8 cellular contexts compared by ENCODE assay signal in genomic region chr11:13465909-13466371, GRCh38.
DNase-seq lines count a peak whose midpoint lies in the region; ATAC-seq and TF ChIP-seq lines count a peak whose summit lies in the region.

No MANE protein-coding gene starts in this region.

- H3K4me1 ChIP-seq in neutrophil (ENCODE audit: control insufficient read depth in 1 of 2, insufficient read depth in 1 of 2, low read depth in 1 of 2, low read length in 1 of 2) = peaks cover 34% of the 10 kb centered on the region in 2 experiments

- ATAC-seq in GM19397 (IDR thresholded peaks at IDR 0.05; ENCODE audit: unreplicated experiment) (no peak), GM21515 (IDR thresholded peaks at IDR 0.05; ENCODE audit: unreplicated experiment) (no peak)
- ATAC-seq in stimulated activated naive CD8-positive, alpha-beta T cell treated with anti-CD3 and anti-CD28 coated beads, Interleukin-15, Interleukin-2, amounts not matched to agents 100 U/mL and 50 U/mL, for 24 hours = no peak

- no peaks in the 10 kb centered on the region for H3K9me3 ChIP-seq in neutrophil

- no peak overlapping the region for H3K27ac ChIP-seq in coronary artery
- no peak overlapping the region for H3K27ac ChIP-seq in neutrophil

- H3K36me3 ChIP-seq in neutrophil = no peaks in the 10 kb centered on the region

- peak; percentile 4 for DNase-seq in AG04449 (ENCODE audit: low read depth, low spot score)
- DNase-seq in GM10266 (ENCODE audit: extremely low spot score) = peak; percentile 19
- peak; percentile 71 for DNase-seq in NCI-H526 treated with DMSO at 0.1 percent for 48 hours (lab: John Stamatoyannopoulos, UW)
- DNase-seq in coronary artery (ENCODE audit: low spot score) = no peak
- no peak for DNase-seq in stimulated activated naive CD8-positive, alpha-beta T cell treated with anti-CD3 and anti-CD28 coated beads, Interleukin-15, Interleukin-2, amounts not matched to agents 100 U/mL and 50 U/mL, for 24 hours

- TF ChIP-seq CTCF in AG04449 (IDR thresholded peaks at IDR 0.05; ENCODE audit: insufficient read depth, low read length, missing control alignments) (peak; percentile 25), GM10266 (IDR thresholded peaks at IDR 0.05; ENCODE audit: control insufficient read depth, insufficient read depth, low read depth, missing control alignments) (peak; percentile 61), coronary artery (IDR thresholded peaks at IDR 0.05) (no peak), neutrophil (IDR thresholded peaks at IDR 0.05) (peak; percentile 30)

- peaks cover 23% of the 10 kb centered on the region for H3K27me3 ChIP-seq in neutrophil

- no peak overlapping the region for H3K4me3 ChIP-seq in AG04449 (ENCODE audit: low read depth, low read length)
- H3K4me3 ChIP-seq in coronary artery = peak overlapping the region; percentile 36
- no peak overlapping the region for H3K4me3 ChIP-seq in neutrophil (ENCODE audit: low read depth in 1 of 2, low read length in 1 of 2)

- CTCF ChIA-PET in AG04449 (lab: Yijun Ruan, JAX) = interaction anchor here (0.6 to 5.0 kb wide), 16 partner anchors 8 to 656 kb away, joined by 3 to 28 read pairs (median 4); no protein-coding TSS in a partner anchor

- POLR2A ChIA-PET in AG04449 (lab: Yijun Ruan, JAX) = no interaction called here

Comparison
In these comparisons a context has a peak if more than half of its experiments do, and no peak if none do; other contexts are left out.
1. DNase-seq: peak in AG04449 (single experiment), GM10266 (single experiment) and NCI-H526 treated with DMSO at 0.1 percent for 48 hours (single experiment); none in coronary artery (single experiment) and stimulated activated naive CD8-positive, alpha-beta T cell treated with anti-CD3 and anti-CD28 coated beads, Interleukin-15, Interleukin-2, amounts not matched to agents 100 U/mL and 50 U/mL, for 24 hours (single experiment).